In the genomic region with DNA sequence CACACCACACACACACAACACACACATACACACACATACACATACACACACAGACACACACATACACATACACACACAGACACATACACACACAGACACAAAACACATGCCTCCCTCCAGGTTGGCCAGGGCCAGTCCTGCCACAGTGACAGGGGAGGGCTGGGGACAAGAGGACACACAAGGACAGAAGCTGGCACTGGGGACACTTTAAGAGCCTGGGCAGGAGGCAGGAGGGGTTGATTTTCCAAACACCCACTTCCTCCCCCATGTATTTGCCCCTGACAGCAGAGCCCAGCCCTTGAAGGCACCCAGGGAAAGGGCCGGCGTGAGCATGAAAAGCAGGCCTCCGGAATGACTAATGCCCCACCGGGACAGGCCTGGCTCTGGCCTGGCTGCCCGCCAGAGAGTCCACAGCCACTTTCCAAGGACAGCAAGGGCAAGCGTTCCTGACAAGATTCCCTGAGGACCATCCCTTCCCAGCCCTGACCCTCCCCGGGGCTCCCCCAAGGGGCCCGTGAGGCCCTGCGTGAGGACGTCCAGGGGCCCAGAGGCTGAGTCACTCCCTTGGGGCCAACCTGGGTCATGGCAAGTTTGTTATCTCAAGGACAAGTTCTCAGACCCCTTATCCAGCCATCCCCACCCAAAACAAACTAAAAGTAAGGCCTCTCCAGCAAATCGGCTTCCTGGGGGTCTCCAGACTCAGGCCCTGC, we compare ENCODE assay signal across 11 cellular contexts.
A peak's percentile ranks its signal among the peaks of the same experiment; 100 is the strongest.
DNase-seq lines count a peak whose midpoint lies in the region; ATAC-seq and TF ChIP-seq lines count a peak whose summit lies in the region.
"Had no signal": no experiment of that assay in that cellular context is flagged by ENCODE, and none has a peak within 500 bp of the region (broad histone marks: within the 10 kb centered on the region; RNA-seq: fewer than 3 reads in every experiment).

No MANE protein-coding gene starts in this region.

- H3K27me3 ChIP-seq in right lobe of liver (no peaks in the 10 kb centered on the region), thoracic aorta (replicated peaks; ENCODE audit: insufficient read depth) (no peaks in the 10 kb centered on the region)
- no peaks in the 10 kb centered on the region for H3K27me3 ChIP-seq in CD8-positive, alpha-beta memory T cell (ENCODE audit: insufficient read depth, low read length, poor library complexity, severe bottlenecking)

- H3K9me3 Mint-ChIP-seq in CD8-positive, alpha-beta memory T cell = no peaks in the 10 kb centered on the region
- no peaks in the 10 kb centered on the region for H3K9me3 Mint-ChIP-seq in effector memory CD8-positive, alpha-beta T cell

- H3K4me1 Mint-ChIP-seq in CD8-positive, alpha-beta memory T cell = no peaks in the 10 kb centered on the region
- no peaks in the 10 kb centered on the region for H3K4me1 Mint-ChIP-seq in effector memory CD8-positive, alpha-beta T cell (ENCODE audit: low read depth in 2 of 2)

- DNase-seq in HK-2 (ENCODE audit: unreplicated experiment) (peak; percentile 66), choroid plexus epithelial cell (ENCODE audit: low read depth) (peak; percentile 70), right lobe of liver (peak in 2 of 3 donors; percentile 41 to 50), thoracic aorta (ENCODE audit: low spot score) (peak; percentile 57), GM13976 (ENCODE audit: low spot score) (no peak)
- DNase-seq in CD8-positive, alpha-beta memory T cell = no peak
- no peak for DNase-seq in effector memory CD8-positive, alpha-beta T cell
- DNase-seq: KBM-7, small intestine, T-helper 2 cell had no signal

- no peak overlapping the region for H3K27ac Mint-ChIP-seq in CD8-positive, alpha-beta memory T cell
- H3K27ac Mint-ChIP-seq in effector memory CD8-positive, alpha-beta T cell = no peak overlapping the region

- H3K36me3 ChIP-seq in right lobe of liver (no peaks in the 10 kb centered on the region), thoracic aorta (no peaks in the 10 kb centered on the region)
- no peaks in the 10 kb centered on the region for H3K36me3 ChIP-seq in CD8-positive, alpha-beta memory T cell (ENCODE audit: insufficient read depth, low read length)

- H3K27me3 Mint-ChIP-seq in CD8-positive, alpha-beta memory T cell = peaks cover 0 to 2% of the 10 kb centered on the region in 2 donors
- no peaks in the 10 kb centered on the region for H3K27me3 Mint-ChIP-seq in effector memory CD8-positive, alpha-beta T cell

- no peaks in the 10 kb centered on the region for H3K36me3 Mint-ChIP-seq in CD8-positive, alpha-beta memory T cell
- no peaks in the 10 kb centered on the region for H3K36me3 Mint-ChIP-seq in effector memory CD8-positive, alpha-beta T cell (ENCODE audit: insufficient read depth)

- POLR2A ChIA-PET in CD8-positive, alpha-beta memory T cell (lab: Charles Lee) = no interaction called here

- H3K4me1 ChIP-seq in right lobe of liver (no peaks in the 10 kb centered on the region), thoracic aorta (ENCODE audit: control insufficient read depth in 1 of 2, low read depth in 2 of 2) (peaks cover 15 to 32% of the 10 kb centered on the region in 2 donors)
- H3K4me1 ChIP-seq in CD8-positive, alpha-beta memory T cell (ENCODE audit: insufficient read depth, low read length) = no peaks in the 10 kb centered on the region

- H3K27ac ChIP-seq in right lobe of liver (no peak overlapping the region), thoracic aorta (peak overlapping the region; percentile 79 to 86)
- no peak overlapping the region for H3K27ac ChIP-seq in CD8-positive, alpha-beta memory T cell (ENCODE audit: low read depth, low read length)

- H3K4me3 ChIP-seq in choroid plexus epithelial cell (ENCODE audit: low read depth, low read length) (no peak overlapping the region), right lobe of liver (no peak overlapping the region), thoracic aorta (no peak overlapping the region)
- H3K4me3 ChIP-seq in CD8-positive, alpha-beta memory T cell (ENCODE audit: low read length) = no peak overlapping the region

- CTCF ChIA-PET in CD8-positive, alpha-beta memory T cell (lab: Charles Lee) = no interaction called here

- ATAC-seq in right lobe of liver = peak in 3 of 4 donors; percentile 11 to 31 (median 21)
- peak; percentile 83 for ATAC-seq in thoracic aorta (ENCODE audit: insufficient number of reproducible peaks, low FRiP score, low read depth)
- no peak for ATAC-seq in HG03039 (IDR thresholded peaks at IDR 0.05; ENCODE audit: unreplicated experiment)
- ATAC-seq in effector memory CD8-positive, alpha-beta T cell (replicated peaks) = no peak

- H3K4me3 Mint-ChIP-seq in CD8-positive, alpha-beta memory T cell = no peak overlapping the region
- H3K4me3 Mint-ChIP-seq in effector memory CD8-positive, alpha-beta T cell = no peak overlapping the region

- 30% methylated on average over 2 of the region's 11 CpGs for WGBS in right lobe of liver (ENCODE audit: insufficient coverage, low coverage, low lambda C conversion rate, missing lambda C conversion rate)

- TF ChIP-seq CTCF in choroid plexus epithelial cell (conservative IDR thresholded peaks at IDR 0.05; ENCODE audit: low read depth, low read length) (no peak), right lobe of liver (IDR thresholded peaks at IDR 0.05) (no peak), thoracic aorta (IDR thresholded peaks at IDR 0.05) (no peak), GM13976 (IDR thresholded peaks at IDR 0.05; ENCODE audit: borderline replicate concordance, control extremely low read depth, extremely low read depth, insufficient read depth, missing control alignments) (no peak)

- H3K9me3 ChIP-seq in right lobe of liver (no peaks in the 10 kb centered on the region), thoracic aorta (no peaks in the 10 kb centered on the region)
- no peaks in the 10 kb centered on the region for H3K9me3 ChIP-seq in CD8-positive, alpha-beta memory T cell (ENCODE audit: low read length)

- in situ Hi-C loops in GM13976 (cut with MboI; ENCODE audit: low sequenced_read_pairs, unreplicated experiment) = no loop called here

- TF ChIP-seq POLR2A in right lobe of liver (IDR thresholded peaks at IDR 0.05) = no peak

- intact Hi-C loops in right lobe of liver (cut with DNase I) = no loop called here

Comparison
In these comparisons a context has a peak if more than half of its experiments do, and no peak if none do; other contexts are left out.
1. DNase-seq: peak in HK-2 (single experiment), choroid plexus epithelial cell (single experiment), right lobe of liver (2 of 3) and thoracic aorta (single experiment); none in CD8-positive, alpha-beta memory T cell (0 of 5), GM13976 (single experiment) and effector memory CD8-positive, alpha-beta T cell (0 of 3).
2. ATAC-seq: peak in right lobe of liver (3 of 4) and thoracic aorta (single experiment); none in HG03039 (single experiment) and effector memory CD8-positive, alpha-beta T cell (single experiment).
3. H3K27ac ChIP-seq: peak in thoracic aorta (2 of 2); none in right lobe of liver (0 of 3) and CD8-positive, alpha-beta memory T cell (single experiment).